1 cellular context compared by ENCODE assay signal in genomic region chr19:42433503-42434260, GRCh38.
TF ChIP-seq lines count a peak whose summit lies in the region.

No MANE protein-coding gene starts in this region.

TF ChIP-seq in HEK293, 187 proteins besides CTCF, POLR2A, EP300 and RAD21 (continued from another document):
- no peak for TF ChIP-seq ZBTB20 (tag by site-specific recombination; IDR thresholded peaks at IDR 0.05)
- no peak for TF ChIP-seq ZNF433 (tag by site-specific recombination; IDR thresholded peaks at IDR 0.05; ENCODE audit: low read depth)
- TF ChIP-seq, protein P1, sequence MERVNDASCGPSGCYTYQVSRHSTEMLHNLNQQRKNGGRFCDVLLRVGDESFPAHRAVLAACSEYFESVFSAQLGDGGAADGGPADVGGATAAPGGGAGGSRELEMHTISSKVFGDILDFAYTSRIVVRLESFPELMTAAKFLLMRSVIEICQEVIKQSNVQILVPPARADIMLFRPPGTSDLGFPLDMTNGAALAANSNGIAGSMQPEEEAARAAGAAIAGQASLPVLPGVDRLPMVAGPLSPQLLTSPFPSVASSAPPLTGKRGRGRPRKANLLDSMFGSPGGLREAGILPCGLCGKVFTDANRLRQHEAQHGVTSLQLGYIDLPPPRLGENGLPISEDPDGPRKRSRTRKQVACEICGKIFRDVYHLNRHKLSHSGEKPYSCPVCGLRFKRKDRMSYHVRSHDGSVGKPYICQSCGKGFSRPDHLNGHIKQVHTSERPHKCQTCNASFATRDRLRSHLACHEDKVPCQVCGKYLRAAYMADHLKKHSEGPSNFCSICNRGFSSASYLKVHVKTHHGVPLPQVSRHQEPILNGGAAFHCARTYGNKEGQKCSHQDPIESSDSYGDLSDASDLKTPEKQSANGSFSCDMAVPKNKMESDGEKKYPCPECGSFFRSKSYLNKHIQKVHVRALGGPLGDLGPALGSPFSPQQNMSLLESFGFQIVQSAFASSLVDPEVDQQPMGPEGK (tag by site-specific recombination; IDR thresholded peaks at IDR 0.05) = peak; percentile 43; the same call in 1 of the 2 replicates
- no peak for TF ChIP-seq RBAK (tag by site-specific recombination; IDR thresholded peaks at IDR 0.05)
- TF ChIP-seq ZNF335 (tag by site-specific recombination; conservative IDR thresholded peaks at IDR 0.05) = peak; percentile 63
- no peak for TF ChIP-seq ZNF561 (tag by site-specific recombination; IDR thresholded peaks at IDR 0.05; ENCODE audit: borderline replicate concordance)
- TF ChIP-seq, protein P2, sequence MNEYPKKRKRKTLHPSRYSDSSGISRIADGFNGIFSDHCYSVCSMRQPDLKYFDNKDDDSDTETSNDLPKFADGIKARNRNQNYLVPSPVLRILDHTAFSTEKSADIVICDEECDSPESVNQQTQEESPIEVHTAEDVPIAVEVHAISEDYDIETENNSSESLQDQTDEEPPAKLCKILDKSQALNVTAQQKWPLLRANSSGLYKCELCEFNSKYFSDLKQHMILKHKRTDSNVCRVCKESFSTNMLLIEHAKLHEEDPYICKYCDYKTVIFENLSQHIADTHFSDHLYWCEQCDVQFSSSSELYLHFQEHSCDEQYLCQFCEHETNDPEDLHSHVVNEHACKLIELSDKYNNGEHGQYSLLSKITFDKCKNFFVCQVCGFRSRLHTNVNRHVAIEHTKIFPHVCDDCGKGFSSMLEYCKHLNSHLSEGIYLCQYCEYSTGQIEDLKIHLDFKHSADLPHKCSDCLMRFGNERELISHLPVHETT (tag by site-specific recombination; IDR thresholded peaks at IDR 0.05) = no peak
- TF ChIP-seq ZNF830 (tag by site-specific recombination; IDR thresholded peaks at IDR 0.05; ENCODE audit: low read depth) = no peak
- TF ChIP-seq, protein P3, sequence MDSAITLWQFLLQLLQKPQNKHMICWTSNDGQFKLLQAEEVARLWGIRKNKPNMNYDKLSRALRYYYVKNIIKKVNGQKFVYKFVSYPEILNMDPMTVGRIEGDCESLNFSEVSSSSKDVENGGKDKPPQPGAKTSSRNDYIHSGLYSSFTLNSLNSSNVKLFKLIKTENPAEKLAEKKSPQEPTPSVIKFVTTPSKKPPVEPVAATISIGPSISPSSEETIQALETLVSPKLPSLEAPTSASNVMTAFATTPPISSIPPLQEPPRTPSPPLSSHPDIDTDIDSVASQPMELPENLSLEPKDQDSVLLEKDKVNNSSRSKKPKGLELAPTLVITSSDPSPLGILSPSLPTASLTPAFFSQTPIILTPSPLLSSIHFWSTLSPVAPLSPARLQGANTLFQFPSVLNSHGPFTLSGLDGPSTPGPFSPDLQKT (IDR thresholded peaks at IDR 0.05; ENCODE audit: borderline replicate concordance, low read depth, low read length) = no peak
- no peak for TF ChIP-seq AEBP2 (tag by site-specific recombination; IDR thresholded peaks at IDR 0.05; ENCODE audit: borderline replicate concordance)
TF ChIP-seq in HEK293: peak in this region for 17.
